In the genomic region with DNA sequence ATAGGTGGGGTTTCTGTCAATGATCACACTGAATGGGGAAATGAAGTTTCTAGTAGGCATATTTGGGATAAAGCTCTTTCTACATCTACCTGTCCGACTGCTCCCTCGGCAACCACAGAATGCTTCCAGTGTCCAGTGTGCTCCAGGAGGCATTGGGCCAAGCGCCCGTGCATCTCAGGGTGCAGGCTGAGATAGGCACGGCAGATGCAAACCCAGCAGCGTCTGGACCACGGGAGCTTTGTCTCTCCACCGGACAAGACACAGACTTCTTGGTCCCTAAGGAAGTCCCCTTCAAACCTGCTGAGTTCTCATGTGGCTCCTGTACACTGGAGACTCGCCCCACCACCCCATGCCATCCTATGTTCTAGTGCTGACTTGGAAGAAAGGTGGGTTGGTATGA, we compare ENCODE assay signal across 18 cellular contexts.
DNase-seq lines count a peak whose midpoint lies in the region; TF ChIP-seq lines count a peak whose summit lies in the region.
"Had no signal": no experiment of that assay in that cellular context is flagged by ENCODE, and none has a peak within 500 bp of the region (broad histone marks: within the 10 kb centered on the region; RNA-seq: fewer than 3 reads in every experiment).

No MANE protein-coding gene starts in this region.

- H3K4me3 Mint-ChIP-seq in T-helper 2 cell treated with Interferon-gamma antibody and Interleukin-4, amounts not matched to agents 5 μg/mL and 100 μg/mL, for 36 hours = no peak overlapping the region
- no peak overlapping the region for H3K4me3 Mint-ChIP-seq in activated naive CD8-positive, alpha-beta T cell
- no peak overlapping the region for H3K4me3 Mint-ChIP-seq in activated naive CD8-positive, alpha-beta T cell treated with anti-CD3 and anti-CD28 coated beads for 36 hours

- H3K9me3 Mint-ChIP-seq in T-helper 2 cell treated with Interferon-gamma antibody and Interleukin-4, amounts not matched to agents 5 μg/mL and 100 μg/mL, for 36 hours = no peaks in the 10 kb centered on the region
- H3K9me3 Mint-ChIP-seq in activated naive CD8-positive, alpha-beta T cell (ENCODE audit: low read depth) = no peaks in the 10 kb centered on the region
- H3K9me3 Mint-ChIP-seq in activated naive CD8-positive, alpha-beta T cell treated with anti-CD3 and anti-CD28 coated beads for 36 hours = peaks cover 7% of the 10 kb centered on the region

- H2BK120ac ChIP-seq in neuronal stem cell (ENCODE audit: low read depth, low read length) = no peak overlapping the region

- H2AFZ ChIP-seq in neuronal stem cell (ENCODE audit: low read length) = no peak overlapping the region
- H2AFZ ChIP-seq: GM23248 had no signal

- H3K27me3 ChIP-seq in neuronal stem cell (ENCODE audit: control insufficient read depth in 3 of 3, insufficient read depth in 3 of 3, low read depth in 1 of 3, low read length in 3 of 3) = no peaks in the 10 kb centered on the region
- no peaks in the 10 kb centered on the region for H3K27me3 ChIP-seq in transverse colon
- H3K27me3 ChIP-seq: BLaER1, Peyer's patch had no signal

- no peak overlapping the region for H3K4me2 ChIP-seq in neuronal stem cell (ENCODE audit: insufficient read depth, low read length, poor library complexity, severe bottlenecking)
- H3K4me2 ChIP-seq: BLaER1 had no signal

- intact Hi-C loops in transverse colon (cut with DNase I; ENCODE audit: low total_unique reads) = no loop called here

- no peak overlapping the region for H2BK12ac ChIP-seq in neuronal stem cell (ENCODE audit: low read length)

- no peak overlapping the region for H2AK5ac ChIP-seq in neuronal stem cell (ENCODE audit: low read depth, low read length)

- H3K36me3 ChIP-seq in neuronal stem cell (replicated peaks in 1 of 2; ENCODE audit: control insufficient read depth in 2 of 2, insufficient read depth in 2 of 2, low read length in 2 of 2) (peaks cover 4 to 7% of the 10 kb centered on the region in 2 donors), transverse colon (no peaks in the 10 kb centered on the region)
- H3K36me3 ChIP-seq: Peyer's patch had no signal

- no peak overlapping the region for H3K4me3 ChIP-seq in neuronal stem cell (ENCODE audit: low read length in 2 of 2)
- H3K4me3 ChIP-seq in transverse colon = no peak overlapping the region
- H3K4me3 ChIP-seq: BLaER1, GM23248, Peyer's patch had no signal

- H3K4me1 ChIP-seq in neuronal stem cell (ENCODE audit: control insufficient read depth in 2 of 2, insufficient read depth in 1 of 2, low read depth in 1 of 2, low read length in 2 of 2) (peaks cover 14 to 16% of the 10 kb centered on the region in 2 donors), transverse colon (peaks cover 0 to 19% (median 3%) of the 10 kb centered on the region in 4 donors)
- H3K4me1 ChIP-seq: Caco-2 had no signal

- peak overlapping the region; percentile 62 for H3K27ac Mint-ChIP-seq in T-helper 2 cell treated with Interferon-gamma antibody and Interleukin-4, amounts not matched to agents 5 μg/mL and 100 μg/mL, for 36 hours
- H3K27ac Mint-ChIP-seq in activated naive CD8-positive, alpha-beta T cell = peak overlapping the region; percentile 62
- H3K27ac Mint-ChIP-seq in activated naive CD8-positive, alpha-beta T cell treated with anti-CD3 and anti-CD28 coated beads for 36 hours = no peak overlapping the region

- H3K27me3 Mint-ChIP-seq in T-helper 2 cell treated with Interferon-gamma antibody and Interleukin-4, amounts not matched to agents 5 μg/mL and 100 μg/mL, for 36 hours (ENCODE audit: low read depth) = no peaks in the 10 kb centered on the region
- H3K27me3 Mint-ChIP-seq in activated naive CD8-positive, alpha-beta T cell = no peaks in the 10 kb centered on the region
- no peaks in the 10 kb centered on the region for H3K27me3 Mint-ChIP-seq in activated naive CD8-positive, alpha-beta T cell treated with anti-CD3 and anti-CD28 coated beads for 36 hours

- no peak for TF ChIP-seq POLR2A in transverse colon (IDR thresholded peaks at IDR 0.05)

- TF ChIP-seq CTCF in transverse colon (IDR thresholded peaks at IDR 0.05) = no peak

- no peak overlapping the region for H2BK5ac ChIP-seq in neuronal stem cell (ENCODE audit: low read length)

- H4K8ac ChIP-seq in neuronal stem cell (ENCODE audit: low read depth, low read length) = peak overlapping the region; percentile 31

- peak overlapping the region; percentile 31 for H3K14ac ChIP-seq in neuronal stem cell (ENCODE audit: low read length)

- peaks cover 6% of the 10 kb centered on the region for H3K79me1 ChIP-seq in neuronal stem cell (ENCODE audit: low read depth, low read length)

- no peak overlapping the region for H3K9ac ChIP-seq in neuronal stem cell (ENCODE audit: low read depth, low read length, poor library complexity)
- H3K9ac ChIP-seq: BLaER1, GM23248 had no signal

- peaks cover 0 to 1% of the 10 kb centered on the region in 2 donors for H3K9me3 ChIP-seq in neuronal stem cell (replicated peaks in 1 of 2; ENCODE audit: control insufficient read depth in 2 of 2, insufficient read depth in 1 of 2, low read depth in 1 of 2, low read length in 2 of 2)
- no peaks in the 10 kb centered on the region for H3K9me3 ChIP-seq in transverse colon
- H3K9me3 ChIP-seq: Caco-2, Peyer's patch had no signal

- H3K18ac ChIP-seq in neuronal stem cell (ENCODE audit: low read length) = no peak overlapping the region

- in situ Hi-C loops in transverse colon (cut with MboI; ENCODE audit: low pct_ligation_motif_present in 1 of 4, low pct_unique_long_range_greater_than_20kb in 1 of 4, low sequenced_read_pairs in 3 of 4) = no loop called here

- no CpG with 5 or more reads among the region's 9 CpGs for WGBS in neuronal stem cell (ENCODE audit: extremely low coverage in 2 of 2, insufficient read length in 2 of 2, insufficient replicate concordance in 1 of 2), 2 donors
- 97% methylated on average over 9 of the region's 9 CpGs; no CpG with 5 or more reads in 1 of the 2 donors for WGBS in transverse colon (ENCODE audit: low coverage in 1 of 2), 2 donors

- no peak for DNase-seq in T-helper 2 cell treated with Interferon-gamma antibody and Interleukin-4, amounts not matched to agents 5 μg/mL and 100 μg/mL, for 36 hours (ENCODE audit: low spot score)
- DNase-seq in T-helper 2 cell (no peak), neuronal stem cell (ENCODE audit: low spot score) (no peak), transverse colon (no peak), cerebellar cortex (ENCODE audit: low spot score) (no peak)
- no peak for DNase-seq in activated naive CD8-positive, alpha-beta T cell treated with anti-CD3 and anti-CD28 coated beads for 36 hours
- DNase-seq: 8988T, Caco-2, DMS53, GM23248, MV-4-11, NCI-H1417 treated with DMSO at 0.1 percent for 48 hours, NCI-H2029, NCI-H510A treated with DMSO at 0.1 percent for 48 hours, Peyer's patch had no signal

- H2BK15ac ChIP-seq in neuronal stem cell (ENCODE audit: low read length) = no peak overlapping the region

- no peak overlapping the region for H3K4ac ChIP-seq in neuronal stem cell (ENCODE audit: low read length)

- no peak overlapping the region for H3K23ac ChIP-seq in neuronal stem cell (ENCODE audit: low read depth, low read length, poor library complexity)

- H3K4me1 Mint-ChIP-seq in T-helper 2 cell treated with Interferon-gamma antibody and Interleukin-4, amounts not matched to agents 5 μg/mL and 100 μg/mL, for 36 hours (ENCODE audit: low read depth) = peaks cover 46% of the 10 kb centered on the region
- H3K4me1 Mint-ChIP-seq in activated naive CD8-positive, alpha-beta T cell (ENCODE audit: low read depth) = peaks cover 57% of the 10 kb centered on the region
- H3K4me1 Mint-ChIP-seq in activated naive CD8-positive, alpha-beta T cell treated with anti-CD3 and anti-CD28 coated beads for 36 hours = peaks cover 41% of the 10 kb centered on the region

- H3K27ac ChIP-seq in neuronal stem cell (replicated peaks; ENCODE audit: low read length) (no peak overlapping the region), temporal lobe (ENCODE audit: low read depth, low read length) (peak overlapping the region; percentile 9), transverse colon (no peak overlapping the region)
- H3K27ac ChIP-seq: BLaER1, GM23248, Peyer's patch had no signal

- H3K36me3 Mint-ChIP-seq in T-helper 2 cell treated with Interferon-gamma antibody and Interleukin-4, amounts not matched to agents 5 μg/mL and 100 μg/mL, for 36 hours (ENCODE audit: low read depth) = peaks cover 33% of the 10 kb centered on the region
- H3K36me3 Mint-ChIP-seq in activated naive CD8-positive, alpha-beta T cell = peaks cover 10% of the 10 kb centered on the region
- peaks cover 20% of the 10 kb centered on the region for H3K36me3 Mint-ChIP-seq in activated naive CD8-positive, alpha-beta T cell treated with anti-CD3 and anti-CD28 coated beads for 36 hours

- TF ChIP-seq EP300 in transverse colon (IDR thresholded peaks at IDR 0.05; ENCODE audit: low read depth) = no peak

- H4K91ac ChIP-seq in neuronal stem cell (ENCODE audit: low read depth, low read length, poor library complexity) = no peak overlapping the region
